Comparison of ENCODE assay signal across 9 cellular contexts in genomic region chr10:102451105-102451969, GRCh38. TPM values are rescaled to one million over a fixed set of nuclear protein-coding genes. Genes with fewer than 3 reads are reported as not detected.
DNase-seq lines count a peak whose midpoint lies in the region; FAIRE-seq and TF ChIP-seq lines count a peak whose summit lies in the region.
"Had no signal": no experiment of that assay in that cellular context is flagged by ENCODE, and none has a peak within 500 bp of the region (broad histone marks: within the 10 kb centered on the region; RNA-seq: fewer than 3 reads in every experiment).

Gene C10orf95 (minus strand): TSS chr10:102451543. CDS start chr10:102451093, 450 bp downstream.

- peak within 1 kb of the TSS; percentile 65 for H3K9ac ChIP-seq in SK-N-MC (ENCODE audit: insufficient read length)

- peaks cover 16 to 54% (median 16%) of the 10 kb centered on the region in 3 donors for H3K4me1 ChIP-seq in esophagus squamous epithelium

- H3K9me3 ChIP-seq in SK-N-MC (ENCODE audit: low read depth, low read length) (no peaks in the 10 kb centered on the region), esophagus squamous epithelium (no peaks in the 10 kb centered on the region)

- DNase-seq in NCI-H1417 (lab: John Stamatoyannopoulos, UW) (peak; percentile 8 to 45 (median 33)), NCI-H1417 treated with DMSO at 0.1 percent for 48 hours (lab: John Stamatoyannopoulos, UW) (no peak), SK-N-MC (ENCODE audit: low read depth, low spot score) (no peak), esophagus squamous epithelium (lab: John Stamatoyannopoulos, UW) (no peak), progenitor cell of endocrine pancreas (ENCODE audit: low spot score, unreplicated experiment) (no peak), frontal cortex (ENCODE audit: low spot score in 2 of 2) (no peak), COR-L47 (lab: John Stamatoyannopoulos, UW) (no peak), erythroblast (lab: John Stamatoyannopoulos, UW) (no peak)

- no peak for TF ChIP-seq CTCF in esophagus squamous epithelium (IDR thresholded peaks at IDR 0.05)
- TF ChIP-seq CTCF in progenitor cell of endocrine pancreas (IDR thresholded peaks at IDR 0.05; ENCODE audit: unreplicated experiment): no peak

- no peak within 1 kb of the TSS for H3K27ac ChIP-seq in SK-N-MC
- peak within 1 kb of the TSS; percentile 81 to 93 (median 90) for H3K27ac ChIP-seq in esophagus squamous epithelium

- intact Hi-C loops in esophagus squamous epithelium (cut with DNase I): no loop called here

- H3K36me3 Mint-ChIP-seq in progenitor cell of endocrine pancreas (ENCODE audit: insufficient read depth): peaks cover 5% of the 10 kb centered on the region

- no peak for FAIRE-seq in frontal cortex (lab: Jason Lieb, UNC)

- H3K4me3 Mint-ChIP-seq in progenitor cell of endocrine pancreas (ENCODE audit: low read depth): peak within 1 kb of the TSS; percentile 90

- H3K27me3 ChIP-seq in esophagus squamous epithelium: no peaks in the 10 kb centered on the region

- no peaks in the 10 kb centered on the region for H3K27me3 Mint-ChIP-seq in progenitor cell of endocrine pancreas

- H3K27ac Mint-ChIP-seq in progenitor cell of endocrine pancreas: peak within 1 kb of the TSS; percentile 92

- no peaks in the 10 kb centered on the region for H3K36me3 ChIP-seq in SK-N-MC (ENCODE audit: insufficient read depth, low read length)
- H3K36me3 ChIP-seq in esophagus squamous epithelium: peaks cover 0 to 12% (median 0%) of the 10 kb centered on the region in 3 donors

- H3K9me3 Mint-ChIP-seq in progenitor cell of endocrine pancreas (ENCODE audit: low read depth): no peaks in the 10 kb centered on the region

- TF ChIP-seq POLR2A in esophagus squamous epithelium (IDR thresholded peaks at IDR 0.05) (no peak), erythroblast (IDR thresholded peaks at IDR 0.05; ENCODE audit: low read length) (no peak)

- H3K4me3 ChIP-seq in SK-N-MC: peak within 1 kb of the TSS; percentile 82
- H3K4me3 ChIP-seq in esophagus squamous epithelium: peak within 1 kb of the TSS; percentile 51 to 95 (median 86)

- peaks cover 30% of the 10 kb centered on the region for H3K4me1 Mint-ChIP-seq in progenitor cell of endocrine pancreas (ENCODE audit: low read depth)

- 18 to 45% methylated on average over 12 to 19 of the region's 28 CpGs for WGBS in esophagus squamous epithelium, 2 donors

RNA-seq across cellular contexts. Expression of gene C10orf95, which starts in this region (rescaled TPM):
- total RNA-seq in esophagus squamous epithelium (1 to 10 TPM in 2 of 4 donors, under 1 TPM in 1, not detected in 1; 0.23 to 1.9 (median 1.1) TPM), progenitor cell of endocrine pancreas (0.73 and 0.77 TPM in 2 replicates), frontal cortex (0.82 TPM)
- total RNA-seq: subcutaneous adipose tissue had no signal

Comparison
In these comparisons a context has a peak if more than half of its experiments do, and no peak if none do; other contexts are left out.
1. DNase-seq: peak in NCI-H1417 (3 of 3); none in NCI-H1417 treated with DMSO at 0.1 percent for 48 hours (single experiment), SK-N-MC (single experiment), esophagus squamous epithelium (single experiment), progenitor cell of endocrine pancreas (single experiment), frontal cortex (0 of 2), COR-L47 (single experiment) and erythroblast (0 of 2).